21 cellular contexts compared by ENCODE assay signal in genomic region chr16:79571753-79572544, GRCh38. TPM values are rescaled to one million over a fixed set of nuclear protein-coding genes. Genes with fewer than 3 reads are reported as not detected.
A peak's percentile ranks its signal among the peaks of the same experiment; 100 is the strongest.
DNase-seq lines count a peak whose midpoint lies in the region; ATAC-seq and TF ChIP-seq lines count a peak whose summit lies in the region.
"Had no signal": no experiment of that assay in that cellular context is flagged by ENCODE, and none has a peak within 500 bp of the region (broad histone marks: within the 10 kb centered on the region; RNA-seq: fewer than 3 reads in every experiment).

No MANE protein-coding gene starts in this region.

- H3K36me3 Mint-ChIP-seq in activated T-helper 2 cell treated with anti-CD3 and anti-CD28 coated beads, Interferon-gamma antibody, Interleukin-2, Interleukin-4, amounts not matched to agents 10 μg/mL and 5 μg/mL and 100 μg/mL, durations not matched to agents 14 hours and 24 hours and 36 hours (ENCODE audit: low read depth), result no peaks in the 10 kb centered on the region

- no peaks in the 10 kb centered on the region for H4K20me1 ChIP-seq in osteoblast (ENCODE audit: insufficient read depth, low read length)
- H4K20me1 ChIP-seq: BLaER1 had no signal

- H3K79me2 ChIP-seq in osteoblast (ENCODE audit: insufficient read depth, low read length), result no peaks in the 10 kb centered on the region

- H3K36me3 ChIP-seq in ES-I3 (ENCODE audit: insufficient read depth, low read length) (no peaks in the 10 kb centered on the region), iPS-18a (ENCODE audit: control insufficient read depth, low read depth, low read length) (no peaks in the 10 kb centered on the region), osteoblast (ENCODE audit: insufficient read depth, low read length) (no peaks in the 10 kb centered on the region), lower lobe of right lung (no peaks in the 10 kb centered on the region)
- H3K36me3 ChIP-seq: BLaER1, Peyer's patch, right atrium auricular region had no signal

- H3K9me3 Mint-ChIP-seq in activated T-helper 2 cell treated with anti-CD3 and anti-CD28 coated beads, Interferon-gamma antibody, Interleukin-2, Interleukin-4, amounts not matched to agents 10 μg/mL and 5 μg/mL and 100 μg/mL, durations not matched to agents 14 hours and 24 hours and 36 hours, result no peaks in the 10 kb centered on the region
- H3K9me3 Mint-ChIP-seq: activated CD4-positive, alpha-beta T cell treated with anti-CD3 and anti-CD28 coated beads, Interleukin-2, amount 10 ng/mL, durations not matched to agents 7 days and 5 days had no signal

- H3K9me3 ChIP-seq in ES-I3 (ENCODE audit: control insufficient read depth, insufficient read depth, low read length), result no peaks in the 10 kb centered on the region
- no peaks in the 10 kb centered on the region for H3K9me3 ChIP-seq in iPS-18a (ENCODE audit: control insufficient read depth, low read depth, low read length)
- no peaks in the 10 kb centered on the region for H3K9me3 ChIP-seq in osteoblast (ENCODE audit: low read depth, low read length)
- H3K9me3 ChIP-seq in lower lobe of right lung, result no peaks in the 10 kb centered on the region
- H3K9me3 ChIP-seq: BLaER1, Peyer's patch, right atrium auricular region had no signal

- H3K4me3 ChIP-seq in iPS-18a (ENCODE audit: low read length) (peak overlapping the region; percentile 16), osteoblast (ENCODE audit: insufficient read depth, low read length) (peak overlapping the region; percentile 3), lower lobe of right lung (no peak overlapping the region)
- H3K4me3 ChIP-seq: BLaER1, Peyer's patch had no signal

- TF ChIP-seq CTCF in osteoblast (IDR thresholded peaks at IDR 0.05; ENCODE audit: extremely low read depth, low read depth, low read length), result no peak
- no peak for TF ChIP-seq CTCF in lower lobe of right lung (IDR thresholded peaks at IDR 0.05)

- peak overlapping the region; percentile 4; the same call in 1 of the 2 replicates for H3K9ac ChIP-seq in ES-I3 (ENCODE audit: low read depth, low read length)
- no peak overlapping the region for H3K9ac ChIP-seq in iPS-18a (ENCODE audit: low read length)
- H3K9ac ChIP-seq: BLaER1 had no signal

- peak overlapping the region; percentile 49 for H3K4me2 ChIP-seq in osteoblast (ENCODE audit: insufficient read depth, low read length)

- H3K4me1 Mint-ChIP-seq in activated T-helper 2 cell treated with anti-CD3 and anti-CD28 coated beads, Interferon-gamma antibody, Interleukin-2, Interleukin-4, amounts not matched to agents 10 μg/mL and 5 μg/mL and 100 μg/mL, durations not matched to agents 14 hours and 24 hours and 36 hours (ENCODE audit: low read depth), result no peaks in the 10 kb centered on the region
- H3K4me1 Mint-ChIP-seq: activated CD4-positive, alpha-beta T cell treated with anti-CD3 and anti-CD28 coated beads, Interleukin-2, amount 10 ng/mL, durations not matched to agents 7 days and 5 days; T-helper 17 cell had no signal

- ATAC-seq in lower lobe of right lung (no peak), GM19035 (IDR thresholded peaks at IDR 0.05; ENCODE audit: unreplicated experiment) (no peak)
- ATAC-seq: T-helper 17 cell had no signal

- DNase-seq in SW480 (ENCODE audit: low spot score) (peak; percentile 54), osteoblast (ENCODE audit: insufficient read length, low spot score, missing footprints) (no peak), lower lobe of right lung (no peak), hepatic stellate cell (ENCODE audit: low spot score) (no peak)
- no peak for DNase-seq in activated T-helper 2 cell treated with anti-CD3 and anti-CD28 coated beads, Interferon-gamma antibody, Interleukin-2, Interleukin-4, amounts not matched to agents 10 μg/mL and 5 μg/mL and 100 μg/mL, durations not matched to agents 14 hours and 24 hours and 36 hours (ENCODE audit: low spot score)
- DNase-seq: ACHN; activated CD4-positive, alpha-beta T cell treated with anti-CD3 and anti-CD28 coated beads, Interleukin-2, amount 10 ng/mL, durations not matched to agents 7 days and 5 days; activated effector memory CD4-positive, alpha-beta T cell treated with anti-CD3 and anti-CD28 coated beads, Interleukin-2, amount 50 U/mL, for 16 hours; dermis blood vessel endothelial cell; GOT3; NCI-H1092 treated with DMSO at 0.1 percent for 48 hours; NCI-H2029; NCI-H446 treated with DMSO at 0.1 percent for 48 hours; occipital lobe; Peyer's patch; T-helper 17 cell had no signal

- H3K27ac ChIP-seq in iPS-18a (ENCODE audit: low read length), result no peak overlapping the region
- no peak overlapping the region for H3K27ac ChIP-seq in osteoblast (ENCODE audit: low read depth, low read length)
- H3K27ac ChIP-seq in lower lobe of right lung, result no peak overlapping the region
- H3K27ac ChIP-seq: BLaER1, Peyer's patch had no signal

- H3K4me1 ChIP-seq in ES-I3 (ENCODE audit: insufficient read depth, low read length), result peaks cover 8% of the 10 kb centered on the region; the same call in 1 of the 2 replicates
- H3K4me1 ChIP-seq in iPS-18a (ENCODE audit: control insufficient read depth, low read depth, low read length), result peaks cover 28% of the 10 kb centered on the region
- H3K4me1 ChIP-seq in osteoblast (ENCODE audit: insufficient read depth, low read length), result no peaks in the 10 kb centered on the region
- H3K4me1 ChIP-seq in lower lobe of right lung, result no peaks in the 10 kb centered on the region
- H3K4me1 ChIP-seq: Peyer's patch, right atrium auricular region had no signal

- H3K27me3 Mint-ChIP-seq in activated T-helper 2 cell treated with anti-CD3 and anti-CD28 coated beads, Interferon-gamma antibody, Interleukin-2, Interleukin-4, amounts not matched to agents 10 μg/mL and 5 μg/mL and 100 μg/mL, durations not matched to agents 14 hours and 24 hours and 36 hours (ENCODE audit: low read depth), result peaks cover 43% of the 10 kb centered on the region

- intact Hi-C loops in lower lobe of right lung (cut with DNase I), result no loop called here
- intact Hi-C loops in activated T-helper 2 cell treated with anti-CD3 and anti-CD28 coated beads, Interferon-gamma antibody, Interleukin-2, Interleukin-4, amounts not matched to agents 10 μg/mL and 5 μg/mL and 100 μg/mL, durations not matched to agents 14 hours and 24 hours and 36 hours (cut with micrococcal nuclease), result no loop called here

- H2AFZ ChIP-seq in osteoblast (ENCODE audit: low read length), result no peak overlapping the region

- H3K27ac Mint-ChIP-seq in activated T-helper 2 cell treated with anti-CD3 and anti-CD28 coated beads, Interferon-gamma antibody, Interleukin-2, Interleukin-4, amounts not matched to agents 10 μg/mL and 5 μg/mL and 100 μg/mL, durations not matched to agents 14 hours and 24 hours and 36 hours, result no peak overlapping the region
- H3K27ac Mint-ChIP-seq: activated CD4-positive, alpha-beta T cell treated with anti-CD3 and anti-CD28 coated beads, Interleukin-2, amount 10 ng/mL, durations not matched to agents 7 days and 5 days; T-helper 17 cell had no signal

- no peak overlapping the region for H3K4me3 Mint-ChIP-seq in activated T-helper 2 cell treated with anti-CD3 and anti-CD28 coated beads, Interferon-gamma antibody, Interleukin-2, Interleukin-4, amounts not matched to agents 10 μg/mL and 5 μg/mL and 100 μg/mL, durations not matched to agents 14 hours and 24 hours and 36 hours (ENCODE audit: low read depth)
- H3K4me3 Mint-ChIP-seq: activated CD4-positive, alpha-beta T cell treated with anti-CD3 and anti-CD28 coated beads, Interleukin-2, amount 10 ng/mL, durations not matched to agents 7 days and 5 days; T-helper 17 cell had no signal

- H3K27me3 ChIP-seq in iPS-18a (ENCODE audit: control insufficient read depth, insufficient read depth, low read length), result peaks cover 6% of the 10 kb centered on the region
- no peaks in the 10 kb centered on the region for H3K27me3 ChIP-seq in osteoblast (ENCODE audit: insufficient read depth, low read length)
- H3K27me3 ChIP-seq in lower lobe of right lung (ENCODE audit: low read depth), result no peaks in the 10 kb centered on the region
- H3K27me3 ChIP-seq: BLaER1, Peyer's patch, right atrium auricular region had no signal

RNA-seq across cellular contexts. Expression of gene MAF, which starts 28.6 kb away (rescaled TPM):
- total RNA-seq in osteoblast, result 31.8 and 40.2 TPM in 2 replicates
- total RNA-seq in lower lobe of right lung, result 60.0 TPM
- total RNA-seq in activated T-helper 2 cell treated with anti-CD3 and anti-CD28 coated beads, Interferon-gamma antibody, Interleukin-2, Interleukin-4, amounts not matched to agents 10 μg/mL and 5 μg/mL and 100 μg/mL, durations not matched to agents 14 hours and 24 hours and 36 hours, result 73.6 and 74.2 TPM in 2 replicates
